In the genomic region with DNA sequence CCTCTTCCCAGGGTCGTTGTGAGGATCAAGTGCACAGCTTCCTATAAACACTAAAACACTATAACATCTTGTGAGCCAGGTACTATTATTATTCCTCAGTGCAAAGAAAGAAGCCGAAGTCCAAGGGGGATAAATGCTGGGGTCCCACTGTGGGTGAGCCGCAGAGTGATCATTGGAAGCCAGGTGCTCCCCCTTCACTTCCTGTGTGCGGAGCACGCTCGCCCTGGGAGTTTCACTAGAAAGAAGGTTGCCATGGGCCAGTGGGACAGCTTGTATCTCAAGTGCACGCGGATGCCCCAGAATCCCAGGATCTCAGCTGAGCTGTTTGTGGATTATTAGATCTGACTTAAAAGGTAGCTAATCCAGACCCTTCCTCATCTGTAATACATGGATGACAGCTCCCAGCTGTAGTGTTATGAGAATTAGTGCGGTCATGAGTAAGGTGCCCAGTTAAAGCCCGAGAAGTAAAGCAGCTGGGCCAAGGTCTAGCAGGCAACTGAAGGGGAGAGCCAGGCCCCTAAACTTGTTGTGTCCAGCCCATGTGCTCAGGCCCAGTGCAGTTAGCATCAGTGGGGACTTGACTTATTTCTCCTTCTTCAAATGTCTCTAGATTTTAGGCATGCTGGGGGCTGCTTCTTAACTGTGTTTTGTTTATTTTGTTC, we compare ENCODE assay signal across 1 cellular context.
TF ChIP-seq lines count a peak whose summit lies in the region.

No MANE protein-coding gene starts in this region.

TF ChIP-seq in liver, 16 proteins besides CTCF, POLR2A, EP300 and RAD21 (continued from another document):
- TF ChIP-seq, protein P1, sequence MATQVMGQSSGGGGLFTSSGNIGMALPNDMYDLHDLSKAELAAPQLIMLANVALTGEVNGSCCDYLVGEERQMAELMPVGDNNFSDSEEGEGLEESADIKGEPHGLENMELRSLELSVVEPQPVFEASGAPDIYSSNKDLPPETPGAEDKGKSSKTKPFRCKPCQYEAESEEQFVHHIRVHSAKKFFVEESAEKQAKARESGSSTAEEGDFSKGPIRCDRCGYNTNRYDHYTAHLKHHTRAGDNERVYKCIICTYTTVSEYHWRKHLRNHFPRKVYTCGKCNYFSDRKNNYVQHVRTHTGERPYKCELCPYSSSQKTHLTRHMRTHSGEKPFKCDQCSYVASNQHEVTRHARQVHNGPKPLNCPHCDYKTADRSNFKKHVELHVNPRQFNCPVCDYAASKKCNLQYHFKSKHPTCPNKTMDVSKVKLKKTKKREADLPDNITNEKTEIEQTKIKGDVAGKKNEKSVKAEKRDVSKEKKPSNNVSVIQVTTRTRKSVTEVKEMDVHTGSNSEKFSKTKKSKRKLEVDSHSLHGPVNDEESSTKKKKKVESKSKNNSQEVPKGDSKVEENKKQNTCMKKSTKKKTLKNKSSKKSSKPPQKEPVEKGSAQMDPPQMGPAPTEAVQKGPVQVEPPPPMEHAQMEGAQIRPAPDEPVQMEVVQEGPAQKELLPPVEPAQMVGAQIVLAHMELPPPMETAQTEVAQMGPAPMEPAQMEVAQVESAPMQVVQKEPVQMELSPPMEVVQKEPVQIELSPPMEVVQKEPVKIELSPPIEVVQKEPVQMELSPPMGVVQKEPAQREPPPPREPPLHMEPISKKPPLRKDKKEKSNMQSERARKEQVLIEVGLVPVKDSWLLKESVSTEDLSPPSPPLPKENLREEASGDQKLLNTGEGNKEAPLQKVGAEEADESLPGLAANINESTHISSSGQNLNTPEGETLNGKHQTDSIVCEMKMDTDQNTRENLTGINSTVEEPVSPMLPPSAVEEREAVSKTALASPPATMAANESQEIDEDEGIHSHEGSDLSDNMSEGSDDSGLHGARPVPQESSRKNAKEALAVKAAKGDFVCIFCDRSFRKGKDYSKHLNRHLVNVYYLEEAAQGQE (IDR thresholded peaks at IDR 0.05) = no peak
- TF ChIP-seq, protein P2, sequence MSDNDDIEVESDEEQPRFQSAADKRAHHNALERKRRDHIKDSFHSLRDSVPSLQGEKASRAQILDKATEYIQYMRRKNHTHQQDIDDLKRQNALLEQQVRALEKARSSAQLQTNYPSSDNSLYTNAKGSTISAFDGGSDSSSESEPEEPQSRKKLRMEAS (IDR thresholded peaks at IDR 0.05) = no peak
- TF ChIP-seq NR2F2 (IDR thresholded peaks at IDR 0.05) (no peak), FOXA2 (IDR thresholded peaks at IDR 0.05) (no peak), RXRA (IDR thresholded peaks at IDR 0.05) (no peak), TAF1 (conservative IDR thresholded peaks at IDR 0.05) (no peak), ATF3 (IDR thresholded peaks at IDR 0.05) (no peak), GABPA (IDR thresholded peaks at IDR 0.05 in 1 of 2, conservative IDR thresholded peaks at IDR 0.05 in 1 of 2) (no peak), YY1 (IDR thresholded peaks at IDR 0.05) (no peak)
